In genomic region chr20:46710149-46710913, GRCh38 we compare ENCODE assay signal across 9 cellular contexts. TPM values are rescaled to one million over a fixed set of nuclear protein-coding genes. Genes with fewer than 3 reads are reported as not detected.
DNase-seq lines count a peak whose midpoint lies in the region; ATAC-seq and TF ChIP-seq lines count a peak whose summit lies in the region.
"Had no signal": no experiment of that assay in that cellular context is flagged by ENCODE, and none has a peak within 500 bp of the region (broad histone marks: within the 10 kb centered on the region; RNA-seq: fewer than 3 reads in every experiment).

No MANE protein-coding gene starts in this region.

- peaks cover 5% of the 10 kb centered on the region for H3K36me3 Mint-ChIP-seq in osteocyte (ENCODE audit: unreplicated experiment)

- H3K4me3 ChIP-seq in BE2C (ENCODE audit: low read depth, low read length): peak overlapping the region; percentile 34
- peak overlapping the region; percentile 32 to 69 (median 53) for H3K4me3 ChIP-seq in Peyer's patch
- peak overlapping the region; percentile 76 for H3K4me3 ChIP-seq in fibroblast of pulmonary artery (replicated peaks; ENCODE audit: low read depth, low read length)

- peaks cover 27% of the 10 kb centered on the region for H3K27me3 ChIP-seq in BE2C
- H3K27me3 ChIP-seq in Peyer's patch: no peaks in the 10 kb centered on the region

- H3K27me3 Mint-ChIP-seq in osteocyte (ENCODE audit: unreplicated experiment): peaks cover 7% of the 10 kb centered on the region

- H3K4me1 ChIP-seq in BE2C (no peaks in the 10 kb centered on the region), Peyer's patch (peaks cover 0 to 24% (median 0%) of the 10 kb centered on the region in 4 donors)

- TF ChIP-seq CTCF in BE2C (IDR thresholded peaks at IDR 0.05; ENCODE audit: low read depth, low read length) (no peak), Peyer's patch (IDR thresholded peaks at IDR 0.05) (no peak), fibroblast of pulmonary artery (IDR thresholded peaks at IDR 0.05; ENCODE audit: low read length, missing control alignments) (no peak), osteocyte (IDR thresholded peaks at IDR 0.05) (no peak)

- ATAC-seq in GM19328 (IDR thresholded peaks at IDR 0.05; ENCODE audit: unreplicated experiment): no peak

- peak overlapping the region; percentile 55 to 84 (median 71) for H3K27ac ChIP-seq in Peyer's patch

- H3K9me3 Mint-ChIP-seq in osteocyte (ENCODE audit: unreplicated experiment): peaks cover 6% of the 10 kb centered on the region

- peaks cover 33% of the 10 kb centered on the region for H3K4me1 Mint-ChIP-seq in osteocyte (ENCODE audit: unreplicated experiment)

- DNase-seq in BE2C: no peak
- DNase-seq in Peyer's patch: no peak
- DNase-seq in fibroblast of pulmonary artery (ENCODE audit: low read depth): no peak
- no peak for DNase-seq in osteocyte (ENCODE audit: extremely low spot score, unreplicated experiment)
- no peak for DNase-seq in LoVo (ENCODE audit: low spot score)
- DNase-seq in HCEC 1CT: no peak
- no peak for DNase-seq in NOMO-1 (lab: John Stamatoyannopoulos, UW; ENCODE audit: unreplicated experiment in 2 of 2)
- DNase-seq: activated CD8-positive, alpha-beta memory T cell treated with anti-CD3 and anti-CD28 coated beads, Interleukin-2, amount 50 U/mL, for 4 hours had no signal

- H3K27ac Mint-ChIP-seq in osteocyte (ENCODE audit: unreplicated experiment): peak overlapping the region; percentile 81

- no peak for TF ChIP-seq POLR2A in Peyer's patch (IDR thresholded peaks at IDR 0.05)

- H3K36me3 ChIP-seq in BE2C: no peaks in the 10 kb centered on the region
- no peaks in the 10 kb centered on the region for H3K36me3 ChIP-seq in Peyer's patch

- peak overlapping the region; percentile 89 for H3K4me3 Mint-ChIP-seq in osteocyte (ENCODE audit: unreplicated experiment)

- H3K9me3 ChIP-seq in BE2C (no peaks in the 10 kb centered on the region; the same call in 1 of the 2 replicates), Peyer's patch (no peaks in the 10 kb centered on the region)

RNA-seq across cellular contexts. Expression of gene SLC2A10, which starts 0.9 kb away (rescaled TPM):
- polyA plus RNA-seq in BE2C (2012; ENCODE audit: insufficient read depth, insufficient read length, low read depth): not detected
- total RNA-seq in Peyer's patch (10 to 100 TPM in 3 of 4 donors, 1 to 10 TPM in 1; 8.3 to 19.0 (median 15.4) TPM), osteocyte (21.6 and 24.8 TPM in 2 replicates)

RNA-seq across cellular contexts. Expression of gene TP53RK, which starts 21.1 kb away (rescaled TPM):
- 15.1 TPM for polyA plus RNA-seq in BE2C (2012; ENCODE audit: insufficient read depth, insufficient read length, low read depth)
- total RNA-seq in Peyer's patch: 10 to 100 TPM in 2 of 4 donors, 1 to 10 TPM in 2; 7.4 to 12.1 (median 10.6) TPM
- total RNA-seq in osteocyte: 13.6 and 15.4 TPM in 2 replicates

RNA-seq across cellular contexts. Expression of gene SLC13A3, which starts 59.1 kb away (rescaled TPM):
- 0.17 TPM for polyA plus RNA-seq in BE2C (2012; ENCODE audit: insufficient read depth, insufficient read length, low read depth)
- total RNA-seq in Peyer's patch (10 to 100 TPM in 1 of 4 donors, 1 to 10 TPM in 1, not detected in 2; 1.3 to 10.7 TPM), osteocyte (1.8 and 2.1 TPM in 2 replicates)
